In the genomic region with DNA sequence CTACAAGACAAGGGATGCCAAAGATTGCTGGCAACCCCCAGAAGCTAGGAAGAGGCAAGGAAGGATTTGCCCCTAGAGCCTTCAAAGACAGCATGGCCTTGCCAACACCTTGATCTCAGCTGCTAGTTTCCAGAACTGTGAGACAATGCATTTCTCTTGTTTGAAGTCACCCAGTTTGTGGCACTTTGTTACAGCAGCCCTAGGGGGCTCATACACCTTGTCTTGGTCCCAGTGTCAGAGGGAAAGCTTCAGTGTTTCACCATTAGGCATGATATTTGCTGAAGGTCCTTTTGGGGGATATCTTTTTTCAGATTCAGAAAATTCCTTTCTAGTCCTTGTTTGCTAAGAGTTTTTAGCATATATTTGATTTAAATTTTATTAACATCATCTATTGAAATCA, we compare ENCODE assay signal across 30 cellular contexts. TPM values are rescaled to one million over a fixed set of nuclear protein-coding genes. Genes with fewer than 3 reads are reported as not detected.
"Had no signal": no experiment of that assay in that cellular context is flagged by ENCODE, and none has a peak within 500 bp of the region (broad histone marks: within the 10 kb centered on the region; RNA-seq: fewer than 3 reads in every experiment).

No MANE protein-coding gene starts in this region.

- DNase-seq: activated B cell treated with CpG ODN at 0.5 μM for 24 hours; activated CD4-positive, alpha-beta T cell treated with anti-CD3 and anti-CD28 coated beads for 48 hours; activated CD4-positive, alpha-beta T cell treated with anti-CD3 and anti-CD28 coated beads, Interleukin-2, amount 50 U/mL, for 1 hour; activated CD4-positive, alpha-beta T cell treated with anti-CD3 and anti-CD28 coated beads, Interleukin-2, amount 50 U/mL, for 48 hours; activated CD8-positive, alpha-beta memory T cell treated with anti-CD3 and anti-CD28 coated beads for 24 hours; activated CD8-positive, alpha-beta T cell treated with anti-CD3 and anti-CD28 coated beads for 36 hours; activated effector memory CD4-positive, alpha-beta T cell treated with Interleukin-2 at 50 U/mL for 16 hours; activated gamma-delta T cell treated with Interleukin-2 at 50 U/mL for 16 hours; activated naive CD4-positive, alpha-beta T cell treated with anti-CD3 and anti-CD28 coated beads, Interleukin-2, amount 50 U/mL, for 16 hours; activated naive CD4-positive, alpha-beta T cell treated with Interleukin-2 at 50 U/mL for 16 hours; activated T-cell treated with anti-CD3 and anti-CD28 coated beads, Interleukin-2, amount 50 U/mL, for 4 hours; amygdala; aorta; body of pancreas; central memory CD4-positive, alpha-beta T cell; cerebellar nuclear complex; colonic mucosa; effector CD8-positive, alpha-beta T cell; esophagus squamous epithelium; foreskin melanocyte; T-helper 1 cell; T-helper 17 cell; T1000; WERI-Rb-1 had no signal

- H3K4me1 ChIP-seq: colonic mucosa had no signal

- H3K27ac ChIP-seq: body of pancreas, colonic mucosa, epithelial cell of prostate, esophagus squamous epithelium, gastroesophageal sphincter, WERI-Rb-1 had no signal

- H3K27me3 ChIP-seq: body of pancreas, colonic mucosa, gastroesophageal sphincter had no signal

- FAIRE-seq: endometrium, endothelial cell of umbilical vein had no signal

- H3K4me3 ChIP-seq: body of pancreas, colonic mucosa, esophagus squamous epithelium, gastroesophageal sphincter had no signal

- H3K36me3 ChIP-seq: colonic mucosa, esophagus squamous epithelium, gastroesophageal sphincter had no signal

- H3K9me3 ChIP-seq: body of pancreas, colonic mucosa, esophagus squamous epithelium, gastroesophageal sphincter had no signal

- ATAC-seq: activated CD4-positive, CD25-positive, alpha-beta regulatory T cell treated with anti-CD3 and anti-CD28 coated beads, Interleukin-2, amount 50 U/mL, for 24 hours; activated CD8-positive, alpha-beta T cell treated with anti-CD3 and anti-CD28 coated beads for 36 hours; activated T-cell treated with anti-CD3 and anti-CD28 coated beads, Interleukin-2, amount 50 U/mL, for 4 hours; activated T-helper 17 cell treated with anti-CD3 and anti-CD28 coated beads, Interleukin-2, amount 50 U/mL, for 72 hours; body of pancreas; gastroesophageal sphincter; T-helper 17 cell had no signal

RNA-seq across cellular contexts. Expression of a gene that starts 3.1 kb away (rescaled TPM):
- total RNA-seq: activated B cell treated with CpG ODN at 0.5 μM for 24 hours; activated CD8-positive, alpha-beta T cell treated with anti-CD3 and anti-CD28 coated beads for 36 hours; activated T-helper 17 cell treated with anti-CD3 and anti-CD28 coated beads, Interleukin-2, amount 50 U/mL, for 72 hours; T-helper 17 cell had no signal

RNA-seq across cellular contexts. Expression of a gene that starts 49.4 kb away (rescaled TPM):
- total RNA-seq: activated B cell treated with CpG ODN at 0.5 μM for 24 hours; activated CD8-positive, alpha-beta T cell treated with anti-CD3 and anti-CD28 coated beads for 36 hours; activated T-cell treated with anti-CD3 and anti-CD28 coated beads, Interleukin-2, amount 50 U/mL, for 4 hours; T-helper 17 cell had no signal
